Comparison of ENCODE assay signal across 13 cellular contexts in the genomic region with DNA sequence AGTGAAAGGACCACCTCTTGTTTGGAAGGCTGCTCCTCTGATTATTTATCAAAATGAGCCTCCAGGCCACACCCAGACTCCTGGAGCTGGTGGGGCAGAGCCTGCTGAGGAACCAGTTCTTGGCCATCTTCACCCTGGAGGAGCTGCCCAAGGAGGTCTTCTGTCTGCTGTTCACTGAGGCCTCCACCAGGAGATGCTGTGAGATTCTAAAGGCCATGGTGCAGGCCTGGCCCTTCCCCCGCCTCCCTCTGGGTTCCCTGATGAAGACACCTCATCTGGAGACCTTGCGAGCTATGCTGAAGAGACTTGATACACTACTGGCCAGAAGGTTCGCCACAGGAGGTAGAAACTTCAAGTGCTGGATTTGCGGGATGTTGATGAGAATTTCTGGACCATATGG.
DNase-seq lines count a peak whose midpoint lies in the region; ATAC-seq and TF ChIP-seq lines count a peak whose summit lies in the region.
"Had no signal": no experiment of that assay in that cellular context is flagged by ENCODE, and none has a peak within 500 bp of the region (broad histone marks: within the 10 kb centered on the region; RNA-seq: fewer than 3 reads in every experiment).

No MANE protein-coding gene starts in this region.

- H3K27me3 Mint-ChIP-seq in MCF 10A (ENCODE audit: insufficient read depth, unreplicated experiment): no peaks in the 10 kb centered on the region

- 82% methylated on average over 4 of the region's 4 CpGs for WGBS in mammary epithelial cell (ENCODE audit: low coverage, missing lambda C conversion rate)

- no peaks in the 10 kb centered on the region for H3K9me3 Mint-ChIP-seq in MCF 10A (ENCODE audit: unreplicated experiment)
- H3K9me3 Mint-ChIP-seq in stimulated activated effector memory CD8-positive, alpha-beta T cell treated with anti-CD3 and anti-CD28 coated beads, Interleukin-12 subunit alpha, Interleukin-12 subunit beta, amount 100 ng/mL, for 72 hours: no peaks in the 10 kb centered on the region
- H3K9me3 Mint-ChIP-seq: CD4-positive, CD25-positive, alpha-beta regulatory T cell; nephron progenitor cell had no signal

- H3K27me3 ChIP-seq in mammary epithelial cell (ENCODE audit: insufficient read depth, low read length) (no peaks in the 10 kb centered on the region), KMS-11 (ENCODE audit: insufficient read depth, low read depth) (no peaks in the 10 kb centered on the region)
- H3K27me3 ChIP-seq: suprapubic skin had no signal

- no peak overlapping the region for H3K4me2 ChIP-seq in mammary epithelial cell (ENCODE audit: insufficient read depth, low read depth, low read length)
- no peak overlapping the region for H3K4me2 ChIP-seq in KMS-11

- H4K20me1 ChIP-seq in mammary epithelial cell (ENCODE audit: insufficient read depth, low read length) (no peaks in the 10 kb centered on the region), KMS-11 (ENCODE audit: insufficient read depth) (no peaks in the 10 kb centered on the region)

- peak; percentile 53 for ATAC-seq in stimulated activated effector memory CD8-positive, alpha-beta T cell treated with anti-CD3 and anti-CD28 coated beads, Interleukin-12 subunit alpha, Interleukin-12 subunit beta, amount 100 ng/mL, for 72 hours

- POLR2A ChIA-PET in MCF 10A (lab: Yijun Ruan, JAX): interaction anchor here (0.6 kb wide), 2 partner anchors 20 to 493 kb away, joined by 3 to 4 read pairs; no protein-coding TSS in a partner anchor

- no peaks in the 10 kb centered on the region for H3K36me3 Mint-ChIP-seq in MCF 10A (ENCODE audit: insufficient read depth, unreplicated experiment)
- no peaks in the 10 kb centered on the region for H3K36me3 Mint-ChIP-seq in stimulated activated effector memory CD8-positive, alpha-beta T cell treated with anti-CD3 and anti-CD28 coated beads, Interleukin-12 subunit alpha, Interleukin-12 subunit beta, amount 100 ng/mL, for 72 hours
- H3K36me3 Mint-ChIP-seq: CD4-positive, CD25-positive, alpha-beta regulatory T cell had no signal

- no peak overlapping the region for H3K27ac Mint-ChIP-seq in MCF 10A (ENCODE audit: low read depth, unreplicated experiment)
- H3K27ac Mint-ChIP-seq in stimulated activated effector memory CD8-positive, alpha-beta T cell treated with anti-CD3 and anti-CD28 coated beads, Interleukin-12 subunit alpha, Interleukin-12 subunit beta, amount 100 ng/mL, for 72 hours: no peak overlapping the region
- H3K27ac Mint-ChIP-seq: CD4-positive, CD25-positive, alpha-beta regulatory T cell; nephron progenitor cell had no signal

- DNase-seq in MCF 10A (ENCODE audit: unreplicated experiment) (peak; percentile 23), mammary epithelial cell (no peak), choroid plexus epithelial cell (ENCODE audit: low read depth) (peak; percentile 55), NCI-H2107 treated with DMSO at 0.1 percent for 48 hours (lab: John Stamatoyannopoulos, UW; ENCODE audit: unreplicated experiment) (no peak), NCI-H510A treated with DMSO at 0.1 percent for 48 hours (lab: John Stamatoyannopoulos, UW) (no peak), NCI-H2227 treated with DMSO at 0.1 percent for 48 hours (lab: John Stamatoyannopoulos, UW) (no peak)
- no peak for DNase-seq in stimulated activated effector memory CD8-positive, alpha-beta T cell treated with anti-CD3 and anti-CD28 coated beads, Interleukin-12 subunit alpha, Interleukin-12 subunit beta, amount 100 ng/mL, for 72 hours (ENCODE audit: low spot score in 2 of 2)
- DNase-seq: activated CD4-positive, CD25-positive, alpha-beta regulatory T cell treated with anti-CD3 and anti-CD28 coated beads, Interleukin-2, amount 50 U/mL, for 72 hours; NCI-H1436 treated with DMSO at 0.1 percent for 48 hours; nephron progenitor cell had no signal

- H3K9ac ChIP-seq in mammary epithelial cell (ENCODE audit: insufficient read depth, low read length): no peak overlapping the region
- no peak overlapping the region for H3K9ac ChIP-seq in KMS-11

- intact Hi-C loops in MCF 10A (cut with micrococcal nuclease): no loop called here
- intact Hi-C loops in mammary epithelial cell (cut with micrococcal nuclease): no loop called here

- H3K4me3 ChIP-seq in mammary epithelial cell (replicated peaks in 1 of 3; ENCODE audit: insufficient read depth in 1 of 3, low read depth in 2 of 3, low read length in 3 of 3) (no peak overlapping the region), KMS-11 (IDR thresholded peaks at IDR 0.05; ENCODE audit: insufficient read depth, low read depth, low read length) (no peak overlapping the region), choroid plexus epithelial cell (ENCODE audit: low read depth, low read length) (no peak overlapping the region)
- H3K4me3 ChIP-seq: suprapubic skin had no signal

- dilution Hi-C loops in mammary epithelial cell (cut with HindIII; ENCODE audit: low sequenced_read_pairs): no loop called here

- H3K36me3 ChIP-seq in mammary epithelial cell (ENCODE audit: insufficient read depth, low read length) (no peaks in the 10 kb centered on the region), KMS-11 (ENCODE audit: insufficient read depth) (no peaks in the 10 kb centered on the region)
- H3K36me3 ChIP-seq: suprapubic skin had no signal

- CTCF ChIA-PET in MCF 10A (lab: Yijun Ruan, JAX): interaction anchor here (0.6 kb wide), 1 partner anchor 177 kb away, joined by 3 read pairs; no protein-coding TSS in a partner anchor
- CTCF ChIA-PET in mammary epithelial cell (lab: Charles Lee; ENCODE audit: low non-redundant PET): no interaction called here

- no peaks in the 10 kb centered on the region for H3K4me1 ChIP-seq in mammary epithelial cell (ENCODE audit: insufficient read depth, low read length)
- H3K4me1 ChIP-seq in KMS-11 (ENCODE audit: low read depth, poor library complexity, severe bottlenecking): no peaks in the 10 kb centered on the region
- H3K4me1 ChIP-seq: suprapubic skin had no signal

- H3K9me3 ChIP-seq in mammary epithelial cell (replicated peaks; ENCODE audit: insufficient read depth, low read length): no peaks in the 10 kb centered on the region
- H3K9me3 ChIP-seq: suprapubic skin had no signal

- no peak for TF ChIP-seq CTCF in MCF 10A (IDR thresholded peaks at IDR 0.05; ENCODE audit: unreplicated experiment)
- TF ChIP-seq CTCF in mammary epithelial cell (conservative IDR thresholded peaks at IDR 0.05 in 1 of 2, IDR thresholded peaks at IDR 0.05 in 1 of 2; ENCODE audit: extremely low read depth in 1 of 2, insufficient read depth in 1 of 2, low read depth in 1 of 2, low read length in 2 of 2): no peak
- peak; percentile 43; the same call in 1 of the 2 replicates for TF ChIP-seq CTCF in KMS-11 (conservative IDR thresholded peaks at IDR 0.05; ENCODE audit: low read depth, low read length)
- TF ChIP-seq CTCF in choroid plexus epithelial cell (conservative IDR thresholded peaks at IDR 0.05; ENCODE audit: low read depth, low read length): peak; percentile 67

- H2AFZ ChIP-seq in mammary epithelial cell (ENCODE audit: low read depth, low read length) (no peak overlapping the region), KMS-11 (ENCODE audit: low read depth) (no peak overlapping the region)

- BruUV-seq in MCF 10A (replicated peaks; lab: Mats Ljungman, UMichigan) (no TSS peak), mammary epithelial cell (replicated peaks; lab: Mats Ljungman, UMichigan) (no TSS peak)

- H3K27ac ChIP-seq in mammary epithelial cell (ENCODE audit: insufficient read depth, low read depth, low read length) (no peak overlapping the region), KMS-11 (no peak overlapping the region)
- H3K27ac ChIP-seq: suprapubic skin had no signal

- H3K4me3 Mint-ChIP-seq in MCF 10A (ENCODE audit: unreplicated experiment): no peak overlapping the region
- no peak overlapping the region for H3K4me3 Mint-ChIP-seq in stimulated activated effector memory CD8-positive, alpha-beta T cell treated with anti-CD3 and anti-CD28 coated beads, Interleukin-12 subunit alpha, Interleukin-12 subunit beta, amount 100 ng/mL, for 72 hours
- H3K4me3 Mint-ChIP-seq: CD4-positive, CD25-positive, alpha-beta regulatory T cell; nephron progenitor cell had no signal

- H3K4me1 Mint-ChIP-seq in MCF 10A (ENCODE audit: insufficient read depth, unreplicated experiment): peaks cover 6% of the 10 kb centered on the region
- no peaks in the 10 kb centered on the region for H3K4me1 Mint-ChIP-seq in stimulated activated effector memory CD8-positive, alpha-beta T cell treated with anti-CD3 and anti-CD28 coated beads, Interleukin-12 subunit alpha, Interleukin-12 subunit beta, amount 100 ng/mL, for 72 hours
- H3K4me1 Mint-ChIP-seq: CD4-positive, CD25-positive, alpha-beta regulatory T cell had no signal

- in situ Hi-C loops in mammary epithelial cell (cut with MboI; ENCODE audit: low sequenced_read_pairs in 2 of 2): no loop called here

- no peaks in the 10 kb centered on the region for H3K79me2 ChIP-seq in mammary epithelial cell (ENCODE audit: insufficient read depth, low read length)
- H3K79me2 ChIP-seq in KMS-11 (ENCODE audit: insufficient read depth, low read depth): no peaks in the 10 kb centered on the region

Comparison
In these comparisons a context has a peak if more than half of its experiments do, and no peak if none do; other contexts are left out.
1. DNase-seq: peak in MCF 10A (single experiment) and choroid plexus epithelial cell (single experiment); none in mammary epithelial cell (single experiment), stimulated activated effector memory CD8-positive, alpha-beta T cell treated with anti-CD3 and anti-CD28 coated beads, Interleukin-12 subunit alpha, Interleukin-12 subunit beta, amount 100 ng/mL, for 72 hours (0 of 2), NCI-H2107 treated with DMSO at 0.1 percent for 48 hours (single experiment), NCI-H510A treated with DMSO at 0.1 percent for 48 hours (single experiment) and NCI-H2227 treated with DMSO at 0.1 percent for 48 hours (single experiment).
2. CTCF ChIP-seq: peak in KMS-11 (single experiment) and choroid plexus epithelial cell (single experiment); none in MCF 10A (single experiment) and mammary epithelial cell (0 of 2).